Comparison of ENCODE assay signal across 21 cellular contexts in genomic region chr13:83839158-83839557, GRCh38. TPM values are rescaled to one million over a fixed set of nuclear protein-coding genes. Genes with fewer than 3 reads are reported as not detected.
DNase-seq lines count a peak whose midpoint lies in the region; FAIRE-seq and TF ChIP-seq lines count a peak whose summit lies in the region.
"Had no signal": no experiment of that assay in that cellular context is flagged by ENCODE, and none has a peak within 500 bp of the region (broad histone marks: within the 10 kb centered on the region; RNA-seq: fewer than 3 reads in every experiment).

No MANE protein-coding gene starts in this region.

- H3K79me1 ChIP-seq in H1 (ENCODE audit: low read depth, low read length), result no peaks in the 10 kb centered on the region

- DNase-seq in NCI-H82 (lab: John Stamatoyannopoulos, UW), result peak; percentile 45
- no peak for DNase-seq in NCI-H82 treated with DMSO at 0.1 percent for 48 hours (lab: John Stamatoyannopoulos, UW; ENCODE audit: unreplicated experiment)
- no peak for DNase-seq in H1 (ENCODE audit: low read depth in 1 of 2, low spot score in 2 of 2)
- DNase-seq in left kidney (ENCODE audit: low read depth, low spot score), result peak; percentile 86
- DNase-seq in superior temporal gyrus (ENCODE audit: extremely low spot score), result peak; percentile 68
- DNase-seq in CD8-positive, alpha-beta memory T cell, result no peak
- no peak for DNase-seq in NCI-H345 (lab: John Stamatoyannopoulos, UW)
- no peak for DNase-seq in NCI-H1436 (lab: John Stamatoyannopoulos, UW)
- DNase-seq: C1 segment of cervical spinal cord, COR-L47, IMR-90, MV-4-11, NCI-H1436 treated with DMSO at 0.1 percent for 48 hours, NCI-H2081 treated with DMSO at 0.1 percent for 48 hours, NCI-H226, NCI-H774, SIG-M5 had no signal

- no peak overlapping the region for H3K4me3 Mint-ChIP-seq in CD8-positive, alpha-beta memory T cell

- H2BK12ac ChIP-seq in H1 (ENCODE audit: low read depth, low read length), result no peak overlapping the region

- no peak overlapping the region for H3K4ac ChIP-seq in H1 (replicated peaks; ENCODE audit: insufficient read length, low read depth, low read length)

- FAIRE-seq in H1 (lab: Jason Lieb, UNC), result peak; percentile 28
- FAIRE-seq: A204.1, G401.6, GM12891, GM19239 had no signal

- no peak for TF ChIP-seq EP300 in H1 (IDR thresholded peaks at IDR 0.05; ENCODE audit: borderline replicate concordance in 1 of 2, low read depth in 2 of 2, low read length in 2 of 2)

- H3K27me3 Mint-ChIP-seq in CD8-positive, alpha-beta memory T cell, result no peaks in the 10 kb centered on the region

- no peaks in the 10 kb centered on the region for H3K23me2 ChIP-seq in H1 (ENCODE audit: low read depth, low read length)

- no peak overlapping the region for H2BK20ac ChIP-seq in H1 (ENCODE audit: low read length)

- TF ChIP-seq CTCF in H1 (IDR thresholded peaks at IDR 0.05; ENCODE audit: control extremely low read depth in 1 of 3, insufficient read depth in 1 of 3, low read depth in 1 of 3, low read length in 3 of 3), result no peak

- WGBS in H1 (ENCODE audit: extremely low coverage in 1 of 2, insufficient coverage in 1 of 2, insufficient read length in 1 of 2, insufficient replicate concordance in 2 of 2, low coverage in 1 of 2, low lambda C conversion rate in 2 of 2, missing lambda C conversion rate in 1 of 2), 2 experiments, result 65% methylated on average over 4 of the region's 4 CpGs; no CpG with 5 or more reads in 1 of the 2 experiments

- no peak overlapping the region for H2BK5ac ChIP-seq in H1 (ENCODE audit: low read depth, low read length)

- H3K4me1 ChIP-seq in H1 (replicated peaks in 1 of 4; ENCODE audit: control insufficient read depth in 3 of 4, insufficient read depth in 4 of 4, low read length in 3 of 4), result peaks cover 0 to 3% (median 0%) of the 10 kb centered on the region in 4 experiments; a peak in 2 of 7 replicates
- H3K4me1 ChIP-seq in CD8-positive, alpha-beta memory T cell (ENCODE audit: insufficient read depth, low read length), result no peaks in the 10 kb centered on the region

- no peak overlapping the region for H2AK5ac ChIP-seq in H1 (ENCODE audit: low read depth, low read length)

- H3K27ac Mint-ChIP-seq in CD8-positive, alpha-beta memory T cell, result peak overlapping the region in 1 of 8 donors; percentile 54

- no peak overlapping the region for H3K23ac ChIP-seq in H1 (ENCODE audit: insufficient read length)

- H4K5ac ChIP-seq in H1 (ENCODE audit: insufficient read length, low read depth, low read length), result no peak overlapping the region

- no peak overlapping the region for H3K4me3 ChIP-seq in H1 (ENCODE audit: extremely low read depth in 1 of 4, insufficient read depth in 2 of 4, low read depth in 3 of 4, low read length in 4 of 4)
- no peak overlapping the region for H3K4me3 ChIP-seq in CD8-positive, alpha-beta memory T cell (ENCODE audit: low read length)

- no peak overlapping the region for H3K18ac ChIP-seq in H1 (ENCODE audit: extremely low read depth, low read length)

- TF ChIP-seq POLR2A in H1 (IDR thresholded peaks at IDR 0.05; ENCODE audit: control extremely low read depth in 1 of 2, low read depth in 2 of 2, low read length in 2 of 2), result no peak

- H4K8ac ChIP-seq in H1 (ENCODE audit: extremely low read depth, insufficient read depth, low read length), result no peak overlapping the region

- no peak overlapping the region for H4K91ac ChIP-seq in H1 (replicated peaks; ENCODE audit: insufficient read length, low read length)

- H3K9me3 ChIP-seq in H1 (ENCODE audit: insufficient read depth in 2 of 2, low read depth in 1 of 2, low read length in 1 of 2), result no peaks in the 10 kb centered on the region
- no peaks in the 10 kb centered on the region for H3K9me3 ChIP-seq in CD8-positive, alpha-beta memory T cell (ENCODE audit: low read length)

- no peaks in the 10 kb centered on the region for H4K20me1 ChIP-seq in H1 (replicated peaks in 1 of 2; ENCODE audit: control insufficient read depth in 1 of 2, insufficient read depth in 2 of 2, low read length in 2 of 2)

- H2AFZ ChIP-seq in H1 (ENCODE audit: low read length), result no peak overlapping the region

- H3K9ac ChIP-seq in H1 (replicated peaks in 1 of 4; ENCODE audit: extremely low read depth in 1 of 4, low read depth in 3 of 4, low read length in 3 of 4), result no peak overlapping the region

- POLR2A ChIA-PET in H1 (lab: Charles Lee; ENCODE audit: partially characterized antibody), result no interaction called here
- POLR2A ChIA-PET in CD8-positive, alpha-beta memory T cell (lab: Charles Lee), result no interaction called here

- no peak overlapping the region for H3K27ac ChIP-seq in H1 (ENCODE audit: low read depth, low read length)
- no peak overlapping the region for H3K27ac ChIP-seq in CD8-positive, alpha-beta memory T cell (ENCODE audit: low read depth, low read length)

- no peak overlapping the region for H3K56ac ChIP-seq in H1 (replicated peaks; ENCODE audit: insufficient read length, low read depth, low read length)

- H3K9me3 Mint-ChIP-seq in CD8-positive, alpha-beta memory T cell, result no peaks in the 10 kb centered on the region

- TF ChIP-seq RAD21 in H1 (IDR thresholded peaks at IDR 0.05 in 1 of 2, conservative IDR thresholded peaks at IDR 0.05 in 1 of 2; ENCODE audit: low read depth in 2 of 2, low read length in 2 of 2), result no peak

- no peak overlapping the region for H3K4me2 ChIP-seq in H1 (ENCODE audit: insufficient read depth in 1 of 2, low read depth in 2 of 2, low read length in 2 of 2)

- CTCF ChIA-PET in H1 (lab: Charles Lee; ENCODE audit: partially characterized antibody), result no interaction called here
- CTCF ChIA-PET in CD8-positive, alpha-beta memory T cell (lab: Charles Lee), result no interaction called here

- no peak overlapping the region for H2BK120ac ChIP-seq in H1 (replicated peaks; ENCODE audit: low read depth, low read length)

- no peaks in the 10 kb centered on the region for H3K27me3 ChIP-seq in H1 (replicated peaks in 1 of 4; ENCODE audit: control insufficient read depth in 3 of 4, extremely low read depth in 1 of 4, insufficient read depth in 3 of 4, low read length in 3 of 4)
- H3K27me3 ChIP-seq in CD8-positive, alpha-beta memory T cell (ENCODE audit: insufficient read depth, low read length, poor library complexity, severe bottlenecking), result no peaks in the 10 kb centered on the region

- no peak overlapping the region for H2BK15ac ChIP-seq in H1 (ENCODE audit: low read length)

- H3K36me3 Mint-ChIP-seq in CD8-positive, alpha-beta memory T cell, result no peaks in the 10 kb centered on the region

- H3K79me2 ChIP-seq in H1 (ENCODE audit: control insufficient read depth in 1 of 2, insufficient read depth in 2 of 2, low read length in 2 of 2), result no peaks in the 10 kb centered on the region

- H3K14ac ChIP-seq in H1 (ENCODE audit: insufficient read length), result no peak overlapping the region

- H3K4me1 Mint-ChIP-seq in CD8-positive, alpha-beta memory T cell, result no peaks in the 10 kb centered on the region

- no peaks in the 10 kb centered on the region for H3K36me3 ChIP-seq in H1 (ENCODE audit: control insufficient read depth in 2 of 4, insufficient read depth in 4 of 4, low read length in 3 of 4)
- no peaks in the 10 kb centered on the region for H3K36me3 ChIP-seq in CD8-positive, alpha-beta memory T cell (ENCODE audit: insufficient read depth, low read length)

TF ChIP-seq in H1, 55 proteins besides CTCF, POLR2A, EP300 and RAD21:
- TF ChIP-seq TCF12 (IDR thresholded peaks at IDR 0.05; ENCODE audit: low read depth, low read length) (no peak), CREB1 (IDR thresholded peaks at IDR 0.05) (no peak), TBP (IDR thresholded peaks at IDR 0.05; ENCODE audit: low read depth, low read length) (no peak), GABPA (IDR thresholded peaks at IDR 0.05; ENCODE audit: borderline replicate concordance, insufficient read depth, low read length) (no peak)

RNA-seq across cellular contexts. Expression of gene SLITRK1, which starts 43.1 kb away (rescaled TPM):
- 3.4 TPM in 2 replicates for total RNA-seq in H1 (2021; fragmentation: NEBNext Ultra II Directional; extraction: Animal tissue kit (Norgen Biotek cat#: 25700))
- polyA plus RNA-seq in H1 (2011; rRNA removed), result 3.1 and 4.2 TPM in 2 replicates
- 3.0 TPM for polyA plus RNA-seq in H1 (2011; cell fraction: cytosol; rRNA removed)
- polyA plus RNA-seq in H1 (2011; cell fraction: nucleus; rRNA removed), result 4.6 TPM
- 3.3 to 5.9 TPM (median 4.4 TPM) in 4 replicates for polyA plus RNA-seq in H1 (2012, experiment 1 of 2)
- 1.1 TPM for polyA plus RNA-seq in H1 (2012, experiment 2 of 2)
- polyA plus RNA-seq in H1 (2013, experiment 1 of 2), result 4.4 TPM
- 3.6 TPM for polyA plus RNA-seq in H1 (2013, experiment 2 of 2)
- 11.9 and 14.2 TPM in 2 replicates for polyA minus RNA-seq in H1 (2011; rRNA and poly(A)+ RNA removed)
- 3.8 TPM for polyA minus RNA-seq in H1 (2011; cell fraction: cytosol; rRNA and poly(A)+ RNA removed)
- polyA minus RNA-seq in H1 (2011; cell fraction: nucleus; rRNA and poly(A)+ RNA removed), result 15.0 TPM
- total RNA-seq in CD8-positive, alpha-beta memory T cell, result not detected
- not detected for polyA plus RNA-seq in CD8-positive, alpha-beta memory T cell

Comparison
In these comparisons a context has a peak if more than half of its experiments do, and no peak if none do; other contexts are left out.
1. DNase-seq: peak in NCI-H82 (single experiment), left kidney (single experiment) and superior temporal gyrus (single experiment); none in NCI-H82 treated with DMSO at 0.1 percent for 48 hours (single experiment), H1 (0 of 2), CD8-positive, alpha-beta memory T cell (0 of 5), NCI-H345 (single experiment) and NCI-H1436 (single experiment).